ENCODE assay signal across 9 cellular contexts in genomic region chr16:24036614-24037013, GRCh38.
DNase-seq lines count a peak whose midpoint lies in the region; ATAC-seq, FAIRE-seq and TF ChIP-seq lines count a peak whose summit lies in the region.
"Had no signal": no experiment of that assay in that cellular context is flagged by ENCODE, and none has a peak within 500 bp of the region (broad histone marks: within the 10 kb centered on the region; RNA-seq: fewer than 3 reads in every experiment).

No MANE protein-coding gene starts in this region.

- peaks cover 44% of the 10 kb centered on the region for H3K4me1 Mint-ChIP-seq in activated T-cell treated with anti-CD3 and anti-CD28 coated beads, Interleukin-2, amount 50 U/mL, for 4 hours (ENCODE audit: low read depth)

- H3K4me3 Mint-ChIP-seq in activated T-cell treated with anti-CD3 and anti-CD28 coated beads, Interleukin-2, amount 50 U/mL, for 4 hours, result no peak overlapping the region

- H3K27me3 Mint-ChIP-seq in activated T-cell treated with anti-CD3 and anti-CD28 coated beads, Interleukin-2, amount 50 U/mL, for 4 hours (ENCODE audit: low read depth), result no peaks in the 10 kb centered on the region

- DNase-seq in BE2C, result peak; percentile 51
- peak; percentile 64 for DNase-seq in GM13977 (ENCODE audit: low spot score)
- DNase-seq in NCI-H774 (lab: John Stamatoyannopoulos, UW), result peak; percentile 3
- DNase-seq in activated T-cell treated with anti-CD3 and anti-CD28 coated beads, Interleukin-2, amount 50 U/mL, for 4 hours, result peak; percentile 22
- DNase-seq in fibroblast of villous mesenchyme (ENCODE audit: low read depth), result peak; percentile 28
- peak in 2 of 6 donors; percentile 4 to 46 for DNase-seq in pancreas
- no peak for DNase-seq in OCI-M2 (lab: John Stamatoyannopoulos, UW; ENCODE audit: unreplicated experiment)
- DNase-seq in posterior vena cava (ENCODE audit: low spot score), result no peak

- peak in 1 of 2 donors; percentile 44 for ATAC-seq in activated T-cell treated with anti-CD3 and anti-CD28 coated beads, Interleukin-2, amount 50 U/mL, for 4 hours
- ATAC-seq in pancreas, result peak in 3 of 4 donors; percentile 81 to 86 (median 84)

- intact Hi-C loops in pancreas (cut with DNase I), result no loop called here
- intact Hi-C loops in posterior vena cava (cut with DNase I), result loop anchor here in 1 of 2 donors (5.0 kb wide), 1 partner anchor 234 kb away; no protein-coding TSS in a partner anchor

- no peak for FAIRE-seq in pancreas (lab: Jason Lieb, UNC)

- no peaks in the 10 kb centered on the region for H3K9me3 Mint-ChIP-seq in activated T-cell treated with anti-CD3 and anti-CD28 coated beads, Interleukin-2, amount 50 U/mL, for 4 hours

- H3K9me3 ChIP-seq in BE2C (no peaks in the 10 kb centered on the region), pancreas (no peaks in the 10 kb centered on the region)

- no peak overlapping the region for H3K27ac ChIP-seq in pancreas
- H3K27ac ChIP-seq: skin epidermis had no signal

- peaks cover 32% of the 10 kb centered on the region for H3K36me3 Mint-ChIP-seq in activated T-cell treated with anti-CD3 and anti-CD28 coated beads, Interleukin-2, amount 50 U/mL, for 4 hours (ENCODE audit: insufficient read depth)

- H3K27me3 ChIP-seq in BE2C, result peaks cover 3% of the 10 kb centered on the region; the same call in 1 of the 2 replicates
- H3K27me3 ChIP-seq in pancreas, result no peaks in the 10 kb centered on the region

- no peaks in the 10 kb centered on the region for H3K4me1 ChIP-seq in BE2C
- no peaks in the 10 kb centered on the region for H3K4me1 ChIP-seq in pancreas

- WGBS in pancreas, 2 donors, result 4 to 9% methylated on average over 8 of the region's 8 CpGs

- H3K36me3 ChIP-seq in BE2C (no peaks in the 10 kb centered on the region), pancreas (no peaks in the 10 kb centered on the region)

- TF ChIP-seq CTCF in BE2C (IDR thresholded peaks at IDR 0.05; ENCODE audit: low read depth, low read length) (peak; percentile 71), GM13977 (IDR thresholded peaks at IDR 0.05; ENCODE audit: extremely low read depth, insufficient read depth, missing control alignments) (peak; percentile 66), fibroblast of villous mesenchyme (IDR thresholded peaks at IDR 0.05; ENCODE audit: insufficient read depth, low read depth, low read length) (peak; percentile 69), pancreas (IDR thresholded peaks at IDR 0.05) (peak in 3 of 4 donors; percentile 10 to 42 (median 41))

- no peak overlapping the region for H3K4me3 ChIP-seq in BE2C (ENCODE audit: low read depth, low read length)
- H3K4me3 ChIP-seq in fibroblast of villous mesenchyme (ENCODE audit: low read depth, low read length), result no peak overlapping the region
- H3K4me3 ChIP-seq in pancreas, result no peak overlapping the region
- H3K4me3 ChIP-seq: skin epidermis had no signal

- in situ Hi-C loops in GM13977 (cut with MboI; ENCODE audit: low pct_unique_long_range_greater_than_20kb, low sequenced_read_pairs, unreplicated experiment), result no loop called here

Comparison
In these comparisons a context has a peak if more than half of its experiments do, and no peak if none do; other contexts are left out.
1. DNase-seq: peak in BE2C (single experiment), GM13977 (single experiment), NCI-H774 (single experiment), activated T-cell treated with anti-CD3 and anti-CD28 coated beads, Interleukin-2, amount 50 U/mL, for 4 hours (single experiment) and fibroblast of villous mesenchyme (single experiment); none in OCI-M2 (single experiment) and posterior vena cava (single experiment).
2. Peak in every context shown above with its lines, with median percentiles within 50 percentile points of each other: CTCF ChIP-seq.